In genomic region chr5:177458122-177458681, GRCh38 we compare ENCODE assay signal across 9 cellular contexts. TPM values are rescaled to one million over a fixed set of nuclear protein-coding genes. Genes with fewer than 3 reads are reported as not detected.
DNase-seq lines count a peak whose midpoint lies in the region; TF ChIP-seq lines count a peak whose summit lies in the region.
"Had no signal": no experiment of that assay in that cellular context is flagged by ENCODE, and none has a peak within 500 bp of the region (broad histone marks: within the 10 kb centered on the region; RNA-seq: fewer than 3 reads in every experiment).

No MANE protein-coding gene starts in this region.

- no peaks in the 10 kb centered on the region for H3K9me3 ChIP-seq in HUES48 (ENCODE audit: control insufficient read depth, insufficient read depth, low read length)
- H3K9me3 ChIP-seq: BE2C, thyroid gland had no signal

- H3K4me1 ChIP-seq in HUES48 (ENCODE audit: control insufficient read depth, insufficient read depth, low read length) (peaks cover 17% of the 10 kb centered on the region), rectal smooth muscle tissue (ENCODE audit: control insufficient read depth, insufficient read depth, low read length) (peaks cover 18% of the 10 kb centered on the region)

- H3K27ac ChIP-seq in HUES48 (ENCODE audit: low read depth, low read length) (peak overlapping the region; percentile 56), coronary artery (peak overlapping the region; percentile 22 to 88), rectal smooth muscle tissue (ENCODE audit: low read depth, low read length) (peak overlapping the region; percentile 12)
- H3K27ac ChIP-seq: thyroid gland had no signal

- TF ChIP-seq CTCF in coronary artery (IDR thresholded peaks at IDR 0.05) = no peak

- H3K4me3 ChIP-seq in HUES48 (ENCODE audit: low read depth, low read length) (no peak overlapping the region), coronary artery (no peak overlapping the region), rectal smooth muscle tissue (ENCODE audit: low read length) (no peak overlapping the region), H7 (ENCODE audit: insufficient read depth, low read depth, low read length) (no peak overlapping the region)
- H3K4me3 ChIP-seq: thyroid gland had no signal

- H3K9ac ChIP-seq in HUES48 (ENCODE audit: low read depth, low read length) = no peak overlapping the region
- no peak overlapping the region for H3K9ac ChIP-seq in rectal smooth muscle tissue (ENCODE audit: low read length)

- peaks cover 9% of the 10 kb centered on the region for H3K27me3 ChIP-seq in HUES48 (ENCODE audit: control insufficient read depth, insufficient read depth, low read length)
- H3K27me3 ChIP-seq in rectal smooth muscle tissue (ENCODE audit: control insufficient read depth, insufficient read depth, low read length) = no peaks in the 10 kb centered on the region
- peaks cover 11% of the 10 kb centered on the region for H3K27me3 ChIP-seq in H7 (ENCODE audit: control insufficient read depth, insufficient read depth, low read length)
- H3K27me3 ChIP-seq: BE2C, thyroid gland had no signal

- DNase-seq in coronary artery (ENCODE audit: low spot score) = no peak
- DNase-seq in inferior parietal cortex (ENCODE audit: extremely low spot score) = no peak
- no peak for DNase-seq in H7
- DNase-seq in NK-92 (lab: John Stamatoyannopoulos, UW; ENCODE audit: unreplicated experiment) = no peak

- H3K36me3 ChIP-seq in HUES48 (ENCODE audit: control insufficient read depth, insufficient read depth, low read length) (peaks cover 54% of the 10 kb centered on the region), rectal smooth muscle tissue (ENCODE audit: control insufficient read depth, insufficient read depth, low read length) (no peaks in the 10 kb centered on the region), H7 (replicated peaks; ENCODE audit: control insufficient read depth, insufficient read depth, low read length) (peaks cover 26% of the 10 kb centered on the region)

RNA-seq across cellular contexts. Expression of gene PRR7, which starts 11.6 kb away (rescaled TPM):
- total RNA-seq in H7 (2014; rRNA removed; shearing (Covaris generic)) = 11.4 and 12.1 TPM in 2 replicates

RNA-seq across cellular contexts. Expression of gene DBN1, which starts 15.2 kb away (rescaled TPM):
- total RNA-seq in H7 (2014; rRNA removed; shearing (Covaris generic)) = 165 and 216 TPM in 2 replicates

RNA-seq across cellular contexts. Expression of gene GRK6, which starts 31.7 kb away (rescaled TPM):
- 62.4 and 66.8 TPM in 2 replicates for total RNA-seq in H7 (2014; rRNA removed; shearing (Covaris generic))

RNA-seq across cellular contexts. Expression of gene PDLIM7, which starts 39.2 kb away (rescaled TPM):
- 71.9 and 97.3 TPM in 2 replicates for total RNA-seq in H7 (2014; rRNA removed; shearing (Covaris generic))

RNA-seq across cellular contexts. Expression of gene F12, which starts 48.8 kb away (rescaled TPM):
- 3.2 and 3.7 TPM in 2 replicates for total RNA-seq in H7 (2014; rRNA removed; shearing (Covaris generic))
- total RNA-seq: Right ventricle myocardium superior had no signal
